8 cellular contexts compared by ENCODE assay signal in the genomic region with DNA sequence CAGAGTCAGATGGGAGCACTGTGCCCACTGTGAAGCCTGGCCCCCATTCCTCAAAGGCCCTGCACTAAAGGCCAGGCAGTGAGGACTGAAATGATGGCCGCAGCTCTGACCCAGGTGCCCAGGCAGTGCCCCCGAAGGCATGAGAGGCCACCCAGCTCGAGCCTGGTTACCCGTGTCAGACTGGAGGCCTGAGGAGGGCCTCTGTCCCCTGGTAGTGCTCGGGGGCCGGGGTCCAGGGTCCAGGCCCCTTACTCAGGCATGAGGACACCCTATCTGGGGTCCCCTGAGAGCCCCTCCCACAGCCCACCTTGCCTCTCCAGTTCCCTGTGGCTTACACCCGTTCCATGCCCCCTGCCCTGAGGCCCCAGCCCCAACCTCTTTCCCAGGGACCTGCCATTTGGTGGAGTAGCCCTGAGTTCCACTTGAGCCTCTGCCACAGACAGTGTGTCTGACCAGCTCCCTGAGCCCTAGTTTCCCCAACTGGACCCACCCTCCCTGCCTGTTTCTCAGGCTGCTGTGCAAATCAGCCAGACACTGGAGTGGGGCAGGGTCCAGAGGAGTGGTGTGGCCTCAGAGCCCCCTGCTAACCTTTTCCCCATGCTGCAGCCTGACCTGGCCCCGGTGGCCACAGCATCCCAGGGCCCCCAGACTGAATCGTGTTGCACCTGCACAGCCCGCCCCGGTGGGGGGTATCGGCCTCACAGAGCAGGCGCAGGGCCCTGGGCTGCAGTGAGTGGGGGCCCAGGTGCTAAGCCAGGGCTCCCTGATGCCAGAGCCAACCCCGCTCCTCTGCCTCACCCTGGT. TPM values are rescaled to one million over a fixed set of nuclear protein-coding genes. Genes with fewer than 3 reads are reported as not detected.
DNase-seq lines count a peak whose midpoint lies in the region; ATAC-seq and TF ChIP-seq lines count a peak whose summit lies in the region.

No MANE protein-coding gene starts in this region.

- TF ChIP-seq CTCF in stomach (IDR thresholded peaks at IDR 0.05): no peak

- no peak for TF ChIP-seq POLR2A in stomach (IDR thresholded peaks at IDR 0.05)

- TF ChIP-seq EP300 in stomach (IDR thresholded peaks at IDR 0.05): no peak

- H3K4me3 Mint-ChIP-seq in IgD-negative memory B cell (peak overlapping the region; percentile 76 to 95 (median 86)), immature natural killer cell (peak overlapping the region; percentile 56 to 88 (median 87))
- H3K4me3 Mint-ChIP-seq in activated T-helper 2 cell treated with anti-CD3 and anti-CD28 coated beads, Interferon-gamma antibody, Interleukin-2, Interleukin-4, amounts not matched to agents 10 μg/mL and 5 μg/mL and 100 μg/mL, durations not matched to agents 14 hours and 24 hours and 36 hours (ENCODE audit: low read depth): peak overlapping the region; percentile 71

- H3K27me3 Mint-ChIP-seq in IgD-negative memory B cell (peaks cover 2% of the 10 kb centered on the region), immature natural killer cell (ENCODE audit: low read depth in 3 of 3) (peaks cover 16 to 51% (median 21%) of the 10 kb centered on the region in 3 donors)
- no peaks in the 10 kb centered on the region for H3K27me3 Mint-ChIP-seq in activated T-helper 2 cell treated with anti-CD3 and anti-CD28 coated beads, Interferon-gamma antibody, Interleukin-2, Interleukin-4, amounts not matched to agents 10 μg/mL and 5 μg/mL and 100 μg/mL, durations not matched to agents 14 hours and 24 hours and 36 hours (ENCODE audit: low read depth)

- H3K4me3 ChIP-seq in stomach: peak overlapping the region in 3 of 4 donors; percentile 28 to 38 (median 28)

- H3K9me3 ChIP-seq in stomach: no peaks in the 10 kb centered on the region

- no peak for ATAC-seq in esophagus mucosa

- H3K36me3 Mint-ChIP-seq in IgD-negative memory B cell (no peaks in the 10 kb centered on the region), immature natural killer cell (peaks cover 4 to 11% (median 8%) of the 10 kb centered on the region in 3 donors)
- H3K36me3 Mint-ChIP-seq in activated T-helper 2 cell treated with anti-CD3 and anti-CD28 coated beads, Interferon-gamma antibody, Interleukin-2, Interleukin-4, amounts not matched to agents 10 μg/mL and 5 μg/mL and 100 μg/mL, durations not matched to agents 14 hours and 24 hours and 36 hours (ENCODE audit: low read depth): peaks cover 85% of the 10 kb centered on the region

- no peaks in the 10 kb centered on the region for H3K27me3 ChIP-seq in stomach

- H3K9me3 Mint-ChIP-seq in IgD-negative memory B cell (no peaks in the 10 kb centered on the region), immature natural killer cell (no peaks in the 10 kb centered on the region)
- no peaks in the 10 kb centered on the region for H3K9me3 Mint-ChIP-seq in activated T-helper 2 cell treated with anti-CD3 and anti-CD28 coated beads, Interferon-gamma antibody, Interleukin-2, Interleukin-4, amounts not matched to agents 10 μg/mL and 5 μg/mL and 100 μg/mL, durations not matched to agents 14 hours and 24 hours and 36 hours

- H3K36me3 ChIP-seq in stomach: peaks cover 46 to 69% (median 53%) of the 10 kb centered on the region in 4 donors

- H3K27ac ChIP-seq in stomach: peak overlapping the region; percentile 87 to 95 (median 92)

- peaks cover 56 to 99% (median 72%) of the 10 kb centered on the region in 4 donors for H3K4me1 ChIP-seq in stomach

- intact Hi-C loops in activated T-helper 2 cell treated with anti-CD3 and anti-CD28 coated beads, Interferon-gamma antibody, Interleukin-2, Interleukin-4, amounts not matched to agents 10 μg/mL and 5 μg/mL and 100 μg/mL, durations not matched to agents 14 hours and 24 hours and 36 hours (cut with micrococcal nuclease): no loop called here
- intact Hi-C loops in stomach (cut with DNase I; ENCODE audit: low total_unique reads): no loop called here

- H3K4me1 Mint-ChIP-seq in IgD-negative memory B cell (peaks cover 14 to 38% (median 37%) of the 10 kb centered on the region in 3 donors), immature natural killer cell (peaks cover 64 to 69% of the 10 kb centered on the region in 2 donors)
- peaks cover 40% of the 10 kb centered on the region for H3K4me1 Mint-ChIP-seq in activated T-helper 2 cell treated with anti-CD3 and anti-CD28 coated beads, Interferon-gamma antibody, Interleukin-2, Interleukin-4, amounts not matched to agents 10 μg/mL and 5 μg/mL and 100 μg/mL, durations not matched to agents 14 hours and 24 hours and 36 hours (ENCODE audit: low read depth)

- H3K27ac Mint-ChIP-seq in IgD-negative memory B cell (peak overlapping the region; percentile 94 to 97 (median 95)), immature natural killer cell (peak overlapping the region; percentile 95 to 99 (median 97))
- peak overlapping the region; percentile 98 for H3K27ac Mint-ChIP-seq in activated T-helper 2 cell treated with anti-CD3 and anti-CD28 coated beads, Interferon-gamma antibody, Interleukin-2, Interleukin-4, amounts not matched to agents 10 μg/mL and 5 μg/mL and 100 μg/mL, durations not matched to agents 14 hours and 24 hours and 36 hours

- no peak for DNase-seq in activated T-helper 2 cell treated with anti-CD3 and anti-CD28 coated beads, Interferon-gamma antibody, Interleukin-2, Interleukin-4, amounts not matched to agents 10 μg/mL and 5 μg/mL and 100 μg/mL, durations not matched to agents 14 hours and 24 hours and 36 hours (ENCODE audit: low spot score)
- DNase-seq in immature natural killer cell (no peak), stomach (no peak), dermis blood vessel endothelial cell (no peak), NCI-H345 (lab: John Stamatoyannopoulos, UW) (no peak)
- DNase-seq in stimulated activated CD4-positive, alpha-beta T cell treated with anti-CD3 and anti-CD28 coated beads, Interleukin-2, amount 100 ng/mL, for 24 hours: no peak

- 81 to 90% (median 86%) methylated on average over 9 to 14 of the region's 14 CpGs for WGBS in stomach, 5 donors

RNA-seq across cellular contexts. Expression of gene ANKRD13D, which starts 10.8 kb away (rescaled TPM):
- polyA plus RNA-seq in IgD-negative memory B cell (17.3 TPM), immature natural killer cell (10 to 100 TPM; 12.4 to 26.7 (median 14.2) TPM), stomach (10 to 100 TPM; 18.5 to 61.3 (median 30.9) TPM)
- total RNA-seq in activated T-helper 2 cell treated with anti-CD3 and anti-CD28 coated beads, Interferon-gamma antibody, Interleukin-2, Interleukin-4, amounts not matched to agents 10 μg/mL and 5 μg/mL and 100 μg/mL, durations not matched to agents 14 hours and 24 hours and 36 hours: 119 and 135 TPM in 2 replicates
- total RNA-seq in stomach (10 to 100 TPM; 24.6 to 96.4 (median 42.6) TPM), dermis blood vessel endothelial cell (29.1 and 32.3 TPM in 2 replicates), esophagus mucosa (45.2 TPM)

RNA-seq across cellular contexts. Expression of gene GRK2, which starts 12.1 kb away (rescaled TPM):
- 26.2 TPM for polyA plus RNA-seq in IgD-negative memory B cell
- total RNA-seq in activated T-helper 2 cell treated with anti-CD3 and anti-CD28 coated beads, Interferon-gamma antibody, Interleukin-2, Interleukin-4, amounts not matched to agents 10 μg/mL and 5 μg/mL and 100 μg/mL, durations not matched to agents 14 hours and 24 hours and 36 hours: 282 and 287 TPM in 2 replicates
- polyA plus RNA-seq in immature natural killer cell: 10 to 100 TPM; 15.2 to 25.9 (median 22.9) TPM
- total RNA-seq in stomach: 100 to 1,000 TPM in 4 of 5 donors, 10 to 100 TPM in 1; 53.8 to 266 (median 131) TPM
- 10 to 100 TPM; 44.0 to 59.4 (median 46.5) TPM for polyA plus RNA-seq in stomach
- 40.0 and 56.8 TPM in 2 replicates for total RNA-seq in dermis blood vessel endothelial cell
- total RNA-seq in esophagus mucosa: 61.6 TPM

RNA-seq across cellular contexts. Expression of gene SSH3, which starts 25.0 kb away (rescaled TPM):
- 5.5 TPM for polyA plus RNA-seq in IgD-negative memory B cell
- total RNA-seq in activated T-helper 2 cell treated with anti-CD3 and anti-CD28 coated beads, Interferon-gamma antibody, Interleukin-2, Interleukin-4, amounts not matched to agents 10 μg/mL and 5 μg/mL and 100 μg/mL, durations not matched to agents 14 hours and 24 hours and 36 hours: 12.1 and 16.2 TPM in 2 replicates
- 1 to 10 TPM; 1.1 to 4.8 (median 2.3) TPM for polyA plus RNA-seq in immature natural killer cell
- total RNA-seq in stomach: 100 to 1,000 TPM in 3 of 5 donors, 10 to 100 TPM in 2; 23.5 to 217 (median 103) TPM
- polyA plus RNA-seq in stomach: 10 to 100 TPM; 18.8 to 34.3 (median 22.6) TPM
- 15.6 and 19.7 TPM in 2 replicates for total RNA-seq in dermis blood vessel endothelial cell
- total RNA-seq in esophagus mucosa: 78.4 TPM
